Comparison of ENCODE assay signal across 8 cellular contexts in the genomic region with DNA sequence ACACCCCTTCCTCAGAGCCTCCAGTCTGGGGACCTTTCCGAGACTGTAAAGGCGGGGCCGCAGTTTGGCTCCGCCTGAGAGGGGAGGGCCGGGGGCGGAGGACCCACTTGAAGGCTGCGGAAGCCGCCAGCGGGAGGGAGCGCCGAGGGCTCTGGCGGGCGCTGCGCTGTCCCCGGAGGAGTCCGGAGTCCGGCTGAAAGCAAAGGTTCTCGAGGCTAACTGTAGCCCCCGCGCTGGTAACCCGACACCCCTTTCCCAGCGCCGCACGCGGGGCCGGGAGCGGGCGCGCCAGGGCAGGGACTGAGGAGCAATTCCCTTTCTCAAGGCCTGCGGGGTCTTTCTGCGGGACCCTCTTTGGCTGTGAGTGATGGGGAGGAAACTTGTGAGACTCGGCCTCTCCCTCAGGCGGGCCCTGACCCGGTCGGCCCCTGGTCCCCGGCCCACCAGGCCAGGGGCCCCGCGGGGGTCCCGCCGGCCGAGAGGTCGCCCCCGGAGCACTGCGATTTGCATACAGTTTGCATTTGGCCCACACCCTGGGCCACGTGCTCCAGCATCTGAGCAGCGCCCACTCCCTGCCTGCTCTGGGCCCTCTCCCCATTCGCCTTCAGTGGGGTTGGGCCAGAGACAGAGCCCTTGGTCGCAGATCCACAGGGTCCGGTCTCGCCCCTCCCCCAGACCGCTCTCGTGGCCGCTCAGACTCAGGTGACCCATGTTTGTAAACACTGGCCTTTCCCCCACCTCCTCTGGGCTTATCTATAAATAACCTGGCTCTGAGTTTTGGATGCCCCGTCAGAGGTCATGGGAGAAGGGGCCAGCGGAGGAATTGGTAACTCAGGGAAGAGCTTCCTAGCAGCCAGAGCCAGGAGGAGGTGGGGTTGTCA. TPM values are rescaled to one million over a fixed set of nuclear protein-coding genes. Genes with fewer than 3 reads are reported as not detected.
DNase-seq lines count a peak whose midpoint lies in the region; ATAC-seq, FAIRE-seq and TF ChIP-seq lines count a peak whose summit lies in the region.

No MANE protein-coding gene starts in this region.

- no peak overlapping the region for H3K27ac ChIP-seq in KMS-11
- no peak overlapping the region for H3K27ac ChIP-seq in astrocyte (ENCODE audit: low read depth, low read length)
- peak overlapping the region; percentile 82 for H3K27ac ChIP-seq in vagina

- H3K4me2 ChIP-seq in KMS-11 (peak overlapping the region; percentile 95), astrocyte (ENCODE audit: low read length) (peak overlapping the region; percentile 93)

- H3K4me3 ChIP-seq in KMS-11 (IDR thresholded peaks at IDR 0.05; ENCODE audit: insufficient read depth, low read depth, low read length) (no peak overlapping the region), astrocyte (ENCODE audit: insufficient read depth, low read depth, low read length) (peak overlapping the region; percentile 64), vagina (peak overlapping the region; percentile 64 to 79)

- H3K9me3 Mint-ChIP-seq in astrocyte (ENCODE audit: unreplicated experiment), result peaks cover 4% of the 10 kb centered on the region

- intact Hi-C loops in vagina (cut with DNase I), result no loop called here

- no peaks in the 10 kb centered on the region for H4K20me1 ChIP-seq in KMS-11 (ENCODE audit: insufficient read depth)
- H4K20me1 ChIP-seq in astrocyte (ENCODE audit: insufficient read depth, low read length), result no peaks in the 10 kb centered on the region

- no peaks in the 10 kb centered on the region for H3K36me3 ChIP-seq in KMS-11 (ENCODE audit: insufficient read depth)
- no peaks in the 10 kb centered on the region for H3K36me3 ChIP-seq in astrocyte (ENCODE audit: insufficient read depth, low read length)
- H3K36me3 ChIP-seq in vagina, result no peaks in the 10 kb centered on the region

- H3K9ac ChIP-seq in KMS-11, result peak overlapping the region; percentile 46; the same call in 1 of the 2 replicates
- H3K9ac ChIP-seq in astrocyte (ENCODE audit: low read length), result peak overlapping the region; percentile 78

- peak overlapping the region; percentile 94 for H2AFZ ChIP-seq in KMS-11 (ENCODE audit: low read depth)
- H2AFZ ChIP-seq in astrocyte (ENCODE audit: low read depth, low read length), result peak overlapping the region; percentile 79

- peaks cover 3% of the 10 kb centered on the region for H3K36me3 Mint-ChIP-seq in astrocyte (ENCODE audit: low read depth, unreplicated experiment)

- peak overlapping the region; percentile 80 for H3K4me3 Mint-ChIP-seq in astrocyte (ENCODE audit: unreplicated experiment)

- FAIRE-seq in astrocyte (lab: Jason Lieb, UNC), result no peak

- no peak for TF ChIP-seq CTCF in KMS-11 (conservative IDR thresholded peaks at IDR 0.05; ENCODE audit: low read depth, low read length)
- no peak for TF ChIP-seq CTCF in astrocyte (IDR thresholded peaks at IDR 0.05; ENCODE audit: insufficient read depth, low read depth, low read length)
- TF ChIP-seq CTCF in vagina (IDR thresholded peaks at IDR 0.05), result no peak

- ATAC-seq in HG03442 (IDR thresholded peaks at IDR 0.05; ENCODE audit: unreplicated experiment), result no peak

- H3K79me2 ChIP-seq in KMS-11 (ENCODE audit: insufficient read depth, low read depth) (no peaks in the 10 kb centered on the region), astrocyte (ENCODE audit: insufficient read depth, low read length) (no peaks in the 10 kb centered on the region)

- H3K4me1 ChIP-seq in KMS-11 (ENCODE audit: low read depth, poor library complexity, severe bottlenecking) (peaks cover 5% of the 10 kb centered on the region), astrocyte (ENCODE audit: insufficient read depth, low read length) (peaks cover 7% of the 10 kb centered on the region), vagina (peaks cover 17% of the 10 kb centered on the region)

- H3K9me3 ChIP-seq in astrocyte (ENCODE audit: insufficient read depth, low read depth, low read length) (no peaks in the 10 kb centered on the region), vagina (no peaks in the 10 kb centered on the region)

- H3K27ac Mint-ChIP-seq in astrocyte (ENCODE audit: unreplicated experiment), result peak overlapping the region; percentile 70

- peak in 1 of 2 donors; percentile 41 for TF ChIP-seq POLR2A in vagina (IDR thresholded peaks at IDR 0.05)

- DNase-seq in DMS114 treated with DMSO at 0.1 percent for 48 hours (lab: John Stamatoyannopoulos, UW; ENCODE audit: unreplicated experiment) (peak; percentile 20), T-helper 22 cell (ENCODE audit: low read depth) (peak; percentile 56), astrocyte (ENCODE audit: low read depth) (peak; percentile 67), hepatic stellate cell (ENCODE audit: low spot score) (peak; percentile 76), retina (peak; percentile 93), vagina (ENCODE audit: extremely low spot score in 2 of 2) (no peak)

- H3K4me1 Mint-ChIP-seq in astrocyte (ENCODE audit: low read depth, unreplicated experiment), result no peaks in the 10 kb centered on the region

- H3K27me3 Mint-ChIP-seq in astrocyte (ENCODE audit: low read depth, unreplicated experiment), result peaks cover 35% of the 10 kb centered on the region

- H3K27me3 ChIP-seq in KMS-11 (ENCODE audit: insufficient read depth, low read depth), result no peaks in the 10 kb centered on the region
- no peaks in the 10 kb centered on the region for H3K27me3 ChIP-seq in astrocyte (ENCODE audit: insufficient read depth, low read length)
- H3K27me3 ChIP-seq in vagina, result no peaks in the 10 kb centered on the region

RNA-seq across cellular contexts. Expression of gene ART5, which starts 0.5 kb away (rescaled TPM):
- total RNA-seq in astrocyte (4.1 and 8.3 TPM in 2 replicates), vagina (3.2 TPM)

RNA-seq across cellular contexts. Expression of gene ART1, which starts 2.6 kb away (rescaled TPM):
- total RNA-seq in astrocyte (not detected in 2 replicates), vagina (not detected)

RNA-seq across cellular contexts. Expression of gene CHRNA10, which starts 28.9 kb away (rescaled TPM):
- 1.5 and 2.1 TPM in 2 replicates for total RNA-seq in astrocyte
- not detected for total RNA-seq in vagina

Comparison
In these comparisons a context has a peak if more than half of its experiments do, and no peak if none do; other contexts are left out.
1. DNase-seq: peak in DMS114 treated with DMSO at 0.1 percent for 48 hours (single experiment), T-helper 22 cell (single experiment), astrocyte (single experiment), hepatic stellate cell (single experiment) and retina (single experiment); none in vagina (0 of 2).